24 cellular contexts compared by ENCODE assay signal in genomic region chr3:97938444-97938843, GRCh38. TPM values are rescaled to one million over a fixed set of nuclear protein-coding genes. Genes with fewer than 3 reads are reported as not detected.
DNase-seq lines count a peak whose midpoint lies in the region; ATAC-seq and TF ChIP-seq lines count a peak whose summit lies in the region.
"Had no signal": no experiment of that assay in that cellular context is flagged by ENCODE, and none has a peak within 500 bp of the region (broad histone marks: within the 10 kb centered on the region; RNA-seq: fewer than 3 reads in every experiment).

No MANE protein-coding gene starts in this region.

- H3K4me3 ChIP-seq in astrocyte of the spinal cord (ENCODE audit: low read depth, low read length) (no peak overlapping the region), fibroblast of the aortic adventitia (ENCODE audit: low read depth, low read length) (no peak overlapping the region), smooth muscle cell (no peak overlapping the region)
- H3K4me3 ChIP-seq: GM12878 had no signal

- H3K27me3 Mint-ChIP-seq in activated CD4-positive, alpha-beta T cell treated with anti-CD3 and anti-CD28 coated beads, Interleukin-2, amount 10 ng/mL, durations not matched to agents 24 days and 14 days, result no peaks in the 10 kb centered on the region

- no peaks in the 10 kb centered on the region for H3K9me3 ChIP-seq in smooth muscle cell (replicated peaks; ENCODE audit: low read depth)
- H3K9me3 ChIP-seq: BE2C had no signal

- no peak overlapping the region for H3K4me2 ChIP-seq in smooth muscle cell

- H3K27me3 ChIP-seq in smooth muscle cell (ENCODE audit: low read depth), result no peaks in the 10 kb centered on the region
- H3K27me3 ChIP-seq: BE2C had no signal

- H3K36me3 ChIP-seq in smooth muscle cell (ENCODE audit: low read depth), result peaks cover 9% of the 10 kb centered on the region

- H3K4me1 Mint-ChIP-seq in activated CD4-positive, alpha-beta T cell treated with anti-CD3 and anti-CD28 coated beads, Interleukin-2, amount 10 ng/mL, durations not matched to agents 24 days and 14 days, result peaks cover 17% of the 10 kb centered on the region

- no peaks in the 10 kb centered on the region for H3F3A ChIP-seq in smooth muscle cell (ENCODE audit: low read depth)

- no peaks in the 10 kb centered on the region for H3K4me1 ChIP-seq in smooth muscle cell (ENCODE audit: low read depth)

- in situ Hi-C loops in astrocyte of the spinal cord (cut with HindIII; ENCODE audit: low sequenced_read_pairs), result no loop called here

- H3K9ac ChIP-seq in smooth muscle cell (ENCODE audit: low read depth), result no peak overlapping the region

- H3K27ac Mint-ChIP-seq in activated CD4-positive, alpha-beta T cell treated with anti-CD3 and anti-CD28 coated beads, Interleukin-2, amount 10 ng/mL, durations not matched to agents 24 days and 14 days, result no peak overlapping the region

- no peak for TF ChIP-seq CTCF in astrocyte of the spinal cord (IDR thresholded peaks at IDR 0.05; ENCODE audit: low read depth, low read length)
- TF ChIP-seq CTCF in fibroblast of the aortic adventitia (IDR thresholded peaks at IDR 0.05; ENCODE audit: insufficient read depth, low read length), result no peak
- no peak for TF ChIP-seq CTCF in smooth muscle cell (IDR thresholded peaks at IDR 0.05; ENCODE audit: borderline replicate concordance, insufficient read depth, poor library complexity, severe bottlenecking)

- no peak for ATAC-seq in GM19455 (IDR thresholded peaks at IDR 0.05; ENCODE audit: unreplicated experiment)
- ATAC-seq: GM12878, PC-3 had no signal

- 97% methylated on average over 1 of the region's 1 CpG for WGBS in smooth muscle cell (ENCODE audit: low lambda C conversion rate)

- H3K27ac ChIP-seq in smooth muscle cell (ENCODE audit: low read depth), result no peak overlapping the region

- H3K36me3 Mint-ChIP-seq in activated CD4-positive, alpha-beta T cell treated with anti-CD3 and anti-CD28 coated beads, Interleukin-2, amount 10 ng/mL, durations not matched to agents 24 days and 14 days (ENCODE audit: low read depth), result peaks cover 62% of the 10 kb centered on the region

- H3K9me3 Mint-ChIP-seq in activated CD4-positive, alpha-beta T cell treated with anti-CD3 and anti-CD28 coated beads, Interleukin-2, amount 10 ng/mL, durations not matched to agents 24 days and 14 days, result no peaks in the 10 kb centered on the region

- peak; percentile 47 for DNase-seq in activated CD4-positive, alpha-beta T cell treated with anti-CD3 and anti-CD28 coated beads, Interleukin-2, amount 10 ng/mL, durations not matched to agents 24 days and 14 days
- DNase-seq in activated CD4-positive, alpha-beta T cell treated with anti-CD3 and anti-CD28 coated beads for 1 hour, result no peak
- DNase-seq in M059J (ENCODE audit: low read depth) (peak; percentile 11), astrocyte of the spinal cord (ENCODE audit: low read depth, low spot score) (peak; percentile 28), fibroblast of the aortic adventitia (ENCODE audit: low read depth) (peak; percentile 58), germinal center (ENCODE audit: low spot score) (no peak), smooth muscle cell (lab: John Stamatoyannopoulos, UW; ENCODE audit: unreplicated experiment) (no peak)
- DNase-seq: 8988T; ACHN; BE2C; DMS53; EL; GDM1; KBM-7; MM.1S; NCI-H2029; NCI-H446; NCI-H524 treated with DMSO at 0.1 percent for 48 hours; NCI-H82; NK-92 treated with Interleukin-12 subunit alpha and Interleukin-12 subunit beta, amount 100 ng/mL, for 24 hours; PC-3; Right ventricle myocardium superior had no signal

- no peaks in the 10 kb centered on the region for H3K79me2 ChIP-seq in smooth muscle cell (ENCODE audit: low read depth)

- H2AFZ ChIP-seq in smooth muscle cell (ENCODE audit: low read depth), result no peak overlapping the region

- H3K4me3 Mint-ChIP-seq in activated CD4-positive, alpha-beta T cell treated with anti-CD3 and anti-CD28 coated beads, Interleukin-2, amount 10 ng/mL, durations not matched to agents 24 days and 14 days, result no peak overlapping the region

- H4K20me1 ChIP-seq in smooth muscle cell (ENCODE audit: low read depth), result no peaks in the 10 kb centered on the region

- intact Hi-C loops in activated CD4-positive, alpha-beta T cell treated with anti-CD3 and anti-CD28 coated beads, Interleukin-2, amount 10 ng/mL, durations not matched to agents 24 days and 14 days (cut with micrococcal nuclease), result no loop called here

RNA-seq across cellular contexts. Expression of gene RIOX2, which starts 33.8 kb away (rescaled TPM):
- total RNA-seq in activated CD4-positive, alpha-beta T cell treated with anti-CD3 and anti-CD28 coated beads, Interleukin-2, amount 10 ng/mL, durations not matched to agents 24 days and 14 days, result 84.1 and 87.7 TPM in 2 replicates
- total RNA-seq in M059J (2014; rRNA removed; shearing (Covaris generic)), result 22.0 and 23.8 TPM in 2 replicates
- total RNA-seq in fibroblast of the aortic adventitia (ENCODE audit: low replicate concordance) (7.5 and 32.7 TPM in 2 replicates), smooth muscle cell (13.0 and 17.8 TPM in 2 replicates)
- polyA plus RNA-seq in smooth muscle cell, result 8.9 and 14.6 TPM in 2 replicates

Comparison
In these comparisons a context has a peak if more than half of its experiments do, and no peak if none do; other contexts are left out.
1. DNase-seq: peak in activated CD4-positive, alpha-beta T cell treated with anti-CD3 and anti-CD28 coated beads, Interleukin-2, amount 10 ng/mL, durations not matched to agents 24 days and 14 days (single experiment), M059J (single experiment), astrocyte of the spinal cord (single experiment) and fibroblast of the aortic adventitia (single experiment); none in activated CD4-positive, alpha-beta T cell treated with anti-CD3 and anti-CD28 coated beads for 1 hour (single experiment), germinal center (single experiment) and smooth muscle cell (single experiment).